12 cellular contexts compared by ENCODE assay signal in genomic region chr6:138594042-138594636, GRCh38.
DNase-seq lines count a peak whose midpoint lies in the region; ATAC-seq, FAIRE-seq and TF ChIP-seq lines count a peak whose summit lies in the region.
"Had no signal": no experiment of that assay in that cellular context is flagged by ENCODE, and none has a peak within 500 bp of the region (broad histone marks: within the 10 kb centered on the region; RNA-seq: fewer than 3 reads in every experiment).

No MANE protein-coding gene starts in this region.

- H3K27me3 ChIP-seq in HAP-1 (ENCODE audit: low read depth) (no peaks in the 10 kb centered on the region), keratinocyte (ENCODE audit: control insufficient read depth, extremely low read depth, insufficient read depth, low read length) (no peaks in the 10 kb centered on the region)

- no peak for TF ChIP-seq POLR2A in A549 (IDR thresholded peaks at IDR 0.05; ENCODE audit: low read length)

- POLR2A ChIA-PET in A549 (lab: Yijun Ruan, JAX) = no interaction called here
- POLR2A ChIA-PET in naive thymus-derived CD8-positive, alpha-beta T cell (lab: Charles Lee) = no interaction called here
- POLR2A ChIA-PET in HEK293T (lab: Yijun Ruan, JAX) = interaction anchor here (1.6 kb wide), 1 partner anchor 97 kb away, joined by 3 read pairs; no protein-coding TSS in a partner anchor

- in situ Hi-C loops in HAP-1 (cut with MboI; ENCODE audit: low sequenced_read_pairs) = loop anchor here (5.0 kb wide), 2 partner anchors 168 to 477 kb away; no protein-coding TSS in a partner anchor

- H3K4me3 ChIP-seq in A549 (no peak overlapping the region), HAP-1 (no peak overlapping the region), keratinocyte (ENCODE audit: control insufficient read depth in 2 of 3, extremely low read depth in 1 of 3, insufficient read depth in 2 of 3, low read depth in 1 of 3, low read length in 3 of 3) (peak overlapping the region in 2 of 3 experiments; percentile 57 to 74)

- no peak for FAIRE-seq in A549 (lab: Jason Lieb, UNC)
- no peak for FAIRE-seq in keratinocyte (lab: Jason Lieb, UNC)

- 93% methylated on average over 8 of the region's 8 CpGs for WGBS in A549 (ENCODE audit: missing lambda C conversion rate)

- no peak for TF ChIP-seq RAD21 in A549 (conservative IDR thresholded peaks at IDR 0.05 in 1 of 2, IDR thresholded peaks at IDR 0.05 in 1 of 2)

- dilution Hi-C loops in keratinocyte (cut with MboI; ENCODE audit: extremely low pct_ligation_motif_present, low sequenced_read_pairs) = no loop called here

- peaks cover 45% of the 10 kb centered on the region for H3K79me2 ChIP-seq in keratinocyte (ENCODE audit: control insufficient read depth, insufficient read depth, low read length)

- peak overlapping the region; percentile 81 for H3K9ac ChIP-seq in keratinocyte (ENCODE audit: control insufficient read depth, extremely low read depth, insufficient read depth, low read length)

- H4K20me1 ChIP-seq in keratinocyte (ENCODE audit: control insufficient read depth, extremely low read depth, insufficient read depth, low read length) = no peaks in the 10 kb centered on the region

- H3K9me1 ChIP-seq in keratinocyte (ENCODE audit: control insufficient read depth, extremely low read depth, insufficient read depth, low read length) = no peaks in the 10 kb centered on the region

- no peak for ATAC-seq in A549
- ATAC-seq in activated T-helper 17 cell treated with anti-CD3 and anti-CD28 coated beads, Interleukin-2, amount 50 U/mL, for 72 hours (replicated peaks) = no peak
- ATAC-seq in naive thymus-derived CD8-positive, alpha-beta T cell = no peak
- no peak for ATAC-seq in effector memory CD8-positive, alpha-beta T cell (replicated peaks)

- CTCF ChIA-PET in A549 (lab: Yijun Ruan, JAX) (interaction anchor here (1.1 to 1.8 kb wide), 3 partner anchors 98 to 172 kb away, joined by 4 to 8 read pairs (median 5); no protein-coding TSS in a partner anchor), HEK293T (lab: Yijun Ruan, JAX) (interaction anchor here (1.6 to 1.7 kb wide), 2 partner anchors 97 to 171 kb away, joined by 4 to 6 read pairs; no protein-coding TSS in a partner anchor)

- H2AFZ ChIP-seq in keratinocyte (ENCODE audit: control insufficient read depth, low read length) = peak overlapping the region; percentile 52

- H3K27ac Mint-ChIP-seq in activated T-helper 17 cell treated with anti-CD3 and anti-CD28 coated beads, Interleukin-2, amount 50 U/mL, for 72 hours = peak overlapping the region; percentile 88
- no peak overlapping the region for H3K27ac Mint-ChIP-seq in naive thymus-derived CD8-positive, alpha-beta T cell
- no peak overlapping the region for H3K27ac Mint-ChIP-seq in effector memory CD8-positive, alpha-beta T cell

- no peak for TF ChIP-seq EP300 in A549 (IDR thresholded peaks at IDR 0.05)

- TF ChIP-seq CTCF in A549 (IDR thresholded peaks at IDR 0.05) (no peak), keratinocyte (optimal IDR thresholded peaks at IDR 0.05 in 1 of 3, IDR thresholded peaks at IDR 0.05 in 1 of 3, conservative IDR thresholded peaks at IDR 0.05 in 1 of 3; ENCODE audit: extremely low read depth in 1 of 3, insufficient read depth in 2 of 3, low read length in 3 of 3) (no peak)

- H3K36me3 ChIP-seq in HAP-1 (replicated peaks) = no peaks in the 10 kb centered on the region
- H3K36me3 ChIP-seq in keratinocyte (ENCODE audit: control insufficient read depth in 2 of 2, extremely low read depth in 1 of 2, insufficient read depth in 2 of 2, low read length in 2 of 2) = no peaks in the 10 kb centered on the region

- H3K27ac ChIP-seq in A549 (peak overlapping the region; percentile 76 to 86), keratinocyte (ENCODE audit: control insufficient read depth, insufficient read depth, low read length) (peak overlapping the region; percentile 94)

- no peaks in the 10 kb centered on the region for H3K9me3 Mint-ChIP-seq in activated T-helper 17 cell treated with anti-CD3 and anti-CD28 coated beads, Interleukin-2, amount 50 U/mL, for 72 hours
- no peaks in the 10 kb centered on the region for H3K9me3 Mint-ChIP-seq in naive thymus-derived CD8-positive, alpha-beta T cell
- no peaks in the 10 kb centered on the region for H3K9me3 Mint-ChIP-seq in effector memory CD8-positive, alpha-beta T cell
- H3K9me3 Mint-ChIP-seq: T-helper 1 cell treated with Interleukin-12 subunit alpha and Interleukin-12 subunit beta and Interleukin-4 antibody, amounts not matched to agents 30 μg/mL and 1 μg/mL, for 36 hours had no signal

- H3K9me3 ChIP-seq in A549 (no peaks in the 10 kb centered on the region), HAP-1 (no peaks in the 10 kb centered on the region), keratinocyte (ENCODE audit: control insufficient read depth, low read depth, low read length) (no peaks in the 10 kb centered on the region)

- DNase-seq in A549 (ENCODE audit: low read depth in 1 of 2, low spot score in 1 of 2) (no peak), HAP-1 (ENCODE audit: low spot score in 2 of 2) (peak; percentile 36 to 69), keratinocyte (ENCODE audit: low read depth, low spot score) (no peak), HEK293T (ENCODE audit: extremely low spot score) (no peak)
- DNase-seq in naive thymus-derived CD8-positive, alpha-beta T cell = no peak
- DNase-seq in effector memory CD8-positive, alpha-beta T cell = no peak
- no peak for DNase-seq in stimulated activated naive CD4-positive, alpha-beta T cell (lab: John Stamatoyannopoulos, UW)
- DNase-seq: effector CD4-positive, alpha-beta T cell; NCI-H226; retina had no signal

- peaks cover 25% of the 10 kb centered on the region for H3K4me1 ChIP-seq in A549
- H3K4me1 ChIP-seq in HAP-1 = peaks cover 58% of the 10 kb centered on the region
- H3K4me1 ChIP-seq in keratinocyte (ENCODE audit: control insufficient read depth, extremely low read depth, insufficient read depth, low read length) = peaks cover 42% of the 10 kb centered on the region

- no peaks in the 10 kb centered on the region for H3K36me3 Mint-ChIP-seq in activated T-helper 17 cell treated with anti-CD3 and anti-CD28 coated beads, Interleukin-2, amount 50 U/mL, for 72 hours (ENCODE audit: low read depth)
- H3K36me3 Mint-ChIP-seq in naive thymus-derived CD8-positive, alpha-beta T cell = no peaks in the 10 kb centered on the region
- no peaks in the 10 kb centered on the region for H3K36me3 Mint-ChIP-seq in effector memory CD8-positive, alpha-beta T cell (ENCODE audit: insufficient read depth)

- H3K4me1 Mint-ChIP-seq in activated T-helper 17 cell treated with anti-CD3 and anti-CD28 coated beads, Interleukin-2, amount 50 U/mL, for 72 hours = peaks cover 19% of the 10 kb centered on the region
- peaks cover 6 to 20% (median 17%) of the 10 kb centered on the region in 4 donors for H3K4me1 Mint-ChIP-seq in naive thymus-derived CD8-positive, alpha-beta T cell
- peaks cover 10 to 14% of the 10 kb centered on the region in 2 donors for H3K4me1 Mint-ChIP-seq in effector memory CD8-positive, alpha-beta T cell (ENCODE audit: low read depth in 2 of 2)

- H3K4me3 Mint-ChIP-seq in activated T-helper 17 cell treated with anti-CD3 and anti-CD28 coated beads, Interleukin-2, amount 50 U/mL, for 72 hours = peak overlapping the region; percentile 86
- no peak overlapping the region for H3K4me3 Mint-ChIP-seq in naive thymus-derived CD8-positive, alpha-beta T cell
- H3K4me3 Mint-ChIP-seq in effector memory CD8-positive, alpha-beta T cell = no peak overlapping the region

- H3K27me3 Mint-ChIP-seq in activated T-helper 17 cell treated with anti-CD3 and anti-CD28 coated beads, Interleukin-2, amount 50 U/mL, for 72 hours = no peaks in the 10 kb centered on the region
- peaks cover 0 to 3% (median 0%) of the 10 kb centered on the region in 5 donors for H3K27me3 Mint-ChIP-seq in naive thymus-derived CD8-positive, alpha-beta T cell
- no peaks in the 10 kb centered on the region for H3K27me3 Mint-ChIP-seq in effector memory CD8-positive, alpha-beta T cell

- H3K4me2 ChIP-seq in A549 (peak overlapping the region; percentile 84), keratinocyte (ENCODE audit: control insufficient read depth, extremely low read depth, insufficient read depth, low read depth, low read length) (peak overlapping the region; percentile 99)

TF ChIP-seq in A549, 52 proteins besides CTCF, POLR2A, EP300 and RAD21 (continues in another document):
- TF ChIP-seq FOXS1 (CRISPR knock-in tag; IDR thresholded peaks at IDR 0.05) (no peak), CHD4 (IDR thresholded peaks at IDR 0.05; ENCODE audit: borderline replicate concordance) (no peak), SREBF2 (IDR thresholded peaks at IDR 0.05) (no peak), BCL3 (IDR thresholded peaks at IDR 0.05) (no peak), CHD2 (IDR thresholded peaks at IDR 0.05; ENCODE audit: low read length, partially characterized antibody) (no peak), RARB (CRISPR knock-in tag; IDR thresholded peaks at IDR 0.05) (no peak), JUN (IDR thresholded peaks at IDR 0.05) (no peak)

TF ChIP-seq in HEK293T, 16 proteins besides CTCF, POLR2A, EP300 and RAD21:
- no peak for TF ChIP-seq HDGF (IDR thresholded peaks at IDR 0.05; ENCODE audit: borderline replicate concordance)
- TF ChIP-seq SP1 (IDR thresholded peaks at IDR 0.05) = no peak
- no peak for TF ChIP-seq BHLHE40 (IDR thresholded peaks at IDR 0.05; ENCODE audit: borderline replicate concordance)
- TF ChIP-seq LEF1 (IDR thresholded peaks at IDR 0.05; ENCODE audit: borderline replicate concordance) = no peak
- no peak for TF ChIP-seq PKNOX1 (IDR thresholded peaks at IDR 0.05)
- no peak for TF ChIP-seq FOXM1 (IDR thresholded peaks at IDR 0.05; ENCODE audit: borderline replicate concordance)
- no peak for TF ChIP-seq ARNT (IDR thresholded peaks at IDR 0.05)
- TF ChIP-seq FOXA1 (IDR thresholded peaks at IDR 0.05) = no peak
- no peak for TF ChIP-seq L3MBTL2 (conservative IDR thresholded peaks at IDR 0.05)
- no peak for TF ChIP-seq SUZ12 (IDR thresholded peaks at IDR 0.05)
- no peak for TF ChIP-seq FOXK2 (IDR thresholded peaks at IDR 0.05)
- TF ChIP-seq ZNF384 (IDR thresholded peaks at IDR 0.05) = no peak
- no peak for TF ChIP-seq CTBP1 (IDR thresholded peaks at IDR 0.05; ENCODE audit: borderline replicate concordance)
- no peak for TF ChIP-seq TARDBP (IDR thresholded peaks at IDR 0.05)
- no peak for TF ChIP-seq ELF4 (IDR thresholded peaks at IDR 0.05)
TF ChIP-seq in HEK293T: peak in this region for 0.

Comparison
In these comparisons a context has a peak if more than half of its experiments do, and no peak if none do; other contexts are left out.
1. DNase-seq: peak in HAP-1 (2 of 2); none in A549 (0 of 2), keratinocyte (single experiment), naive thymus-derived CD8-positive, alpha-beta T cell (0 of 10), effector memory CD8-positive, alpha-beta T cell (0 of 3), stimulated activated naive CD4-positive, alpha-beta T cell (0 of 6) and HEK293T (single experiment).
2. H3K4me3 ChIP-seq: peak in keratinocyte (2 of 3); none in A549 (single experiment) and HAP-1 (single experiment).